ENCODE assay signal across 27 cellular contexts in genomic region chr5:133788121-133788520, GRCh38.
"Had no signal": no experiment of that assay in that cellular context is flagged by ENCODE, and none has a peak within 500 bp of the region (broad histone marks: within the 10 kb centered on the region; RNA-seq: fewer than 3 reads in every experiment).

No MANE protein-coding gene starts in this region.

- H3K27me3 ChIP-seq: right atrium auricular region, stomach, testis, thyroid gland, transverse colon, upper lobe of left lung, vagina had no signal

- H3K27me3 Mint-ChIP-seq: stimulated activated naive B cell treated with anti-CD40 and anti-IgM and Interleukin-4, amounts not matched to agents 10 μg/mL and 1 μg/mL and 100 μg/mL, for 72 hours had no signal

- FAIRE-seq: islet of Langerhans had no signal

- H3K36me3 Mint-ChIP-seq: immature natural killer cell; naive thymus-derived CD8-positive, alpha-beta T cell had no signal

- H3K4me3 ChIP-seq: left ventricle myocardium inferior, lung, mucosa of descending colon, right atrium auricular region, skin epidermis, stomach, testis, thyroid gland, transverse colon, upper lobe of left lung, vagina had no signal

- H3K9me3 ChIP-seq: left ventricle myocardium inferior, mucosa of descending colon, right atrium auricular region, stomach, testis, thyroid gland, transverse colon, upper lobe of left lung, vagina had no signal

- H3K4me1 Mint-ChIP-seq: immature natural killer cell; nephron; stimulated activated naive B cell treated with anti-CD40 and anti-IgM and Interleukin-4, amounts not matched to agents 10 μg/mL and 1 μg/mL and 100 μg/mL, for 72 hours had no signal

- DNase-seq: hypothalamus; immature natural killer cell; left ventricle myocardium inferior; midbrain; mucosa of descending colon; naive thymus-derived CD8-positive, alpha-beta T cell; nucleus accumbens; stimulated activated CD4-positive, alpha-beta T cell treated with anti-CD3 and anti-CD28 coated beads, Interleukin-12 subunit alpha, Interleukin-12 subunit beta, amount 100 ng/mL, for 4 hours; stimulated activated CD4-positive, alpha-beta T cell treated with anti-CD3 and anti-CD28 coated beads, Interleukin-15, amount 100 ng/mL, for 24 hours; stimulated activated CD4-positive, alpha-beta T cell treated with anti-CD3 and anti-CD28 coated beads, Interleukin-2, amount 100 ng/mL, for 24 hours; stimulated activated CD4-positive, alpha-beta T cell treated with anti-CD3 and anti-CD28 coated beads, Interleukin-4, amount 100 ng/mL, for 1 hour; stimulated activated naive B cell treated with anti-CD40 and anti-IgM and Interleukin-4, amounts not matched to agents 10 μg/mL and 1 μg/mL and 100 μg/mL, for 72 hours; stimulated activated naive CD8-positive, alpha-beta T cell treated with anti-CD3 and anti-CD28 coated beads, Interleukin-15, Interleukin-2, amounts not matched to agents 100 U/mL and 50 U/mL, for 24 hours; stomach; testis; thyroid gland; transverse colon; upper lobe of left lung had no signal

- H2AFZ ChIP-seq: parathyroid adenoma had no signal

- H3K27ac Mint-ChIP-seq: immature natural killer cell; naive thymus-derived CD8-positive, alpha-beta T cell; nephron; progenitor cell of endocrine pancreas; stimulated activated naive B cell treated with anti-CD40 and anti-IgM and Interleukin-4, amounts not matched to agents 10 μg/mL and 1 μg/mL and 100 μg/mL, for 72 hours had no signal

- H3K9ac ChIP-seq: parathyroid adenoma had no signal

- H3K4me1 ChIP-seq: left ventricle myocardium inferior, parathyroid adenoma, right atrium auricular region, stomach, testis, thyroid gland, transverse colon, vagina had no signal

- H3K36me3 ChIP-seq: left ventricle myocardium inferior, right atrium auricular region, stomach, thyroid gland, transverse colon, upper lobe of left lung, vagina had no signal

- H3K9me3 Mint-ChIP-seq: naive thymus-derived CD8-positive, alpha-beta T cell; neural crest cell had no signal

- H3K4me3 Mint-ChIP-seq: immature natural killer cell; naive thymus-derived CD8-positive, alpha-beta T cell; nephron; neural crest cell; stimulated activated naive B cell treated with anti-CD40 and anti-IgM and Interleukin-4, amounts not matched to agents 10 μg/mL and 1 μg/mL and 100 μg/mL, for 72 hours had no signal

- H3K27ac ChIP-seq: left ventricle myocardium inferior, parathyroid adenoma, right atrium auricular region, skin epidermis, stomach, testis, thyroid gland, transverse colon, upper lobe of left lung, vagina had no signal

- H3K79me2 ChIP-seq: parathyroid adenoma had no signal
